ENCODE assay signal across 1 cellular context in genomic region chr3:126180477-126181397, GRCh38.
TF ChIP-seq lines count a peak whose summit lies in the region.

ALDH1L1 (minus strand) TSS chr3:126180586; CDS start chr3:126160979, 19,607 bp downstream.

TF ChIP-seq in GM23338, 12 proteins besides CTCF, POLR2A, EP300 and RAD21 (continued from another document):
- TF ChIP-seq ZNF462 (CRISPR knock-in tag; IDR thresholded peaks at IDR 0.05): no peak
